In genomic region chr1:35120458-35121133, GRCh38 we compare ENCODE assay signal across 1 cellular context.
TF ChIP-seq lines count a peak whose summit lies in the region.

No MANE protein-coding gene starts in this region.

TF ChIP-seq in HepG2, 621 proteins besides CTCF, POLR2A, EP300 and RAD21 (continued from another document and continues in another):
- no peak for TF ChIP-seq ZHX2 (IDR thresholded peaks at IDR 0.05; ENCODE audit: low read depth)
- TF ChIP-seq ZHX2 (CRISPR knock-in tag; IDR thresholded peaks at IDR 0.05; ENCODE audit: borderline replicate concordance): no peak
- TF ChIP-seq NR1H2 (CRISPR knock-in tag; IDR thresholded peaks at IDR 0.05; ENCODE audit: borderline replicate concordance, low read depth): no peak
- peak; percentile 59; the same call in 1 of the 2 replicates for TF ChIP-seq KDM2A (CRISPR knock-in tag; IDR thresholded peaks at IDR 0.05; ENCODE audit: borderline replicate concordance, low read depth)
- no peak for TF ChIP-seq ZNF670 (CRISPR knock-in tag; IDR thresholded peaks at IDR 0.05; ENCODE audit: borderline replicate concordance)
- no peak for TF ChIP-seq MEIS2 (CRISPR knock-in tag; IDR thresholded peaks at IDR 0.05)
- TF ChIP-seq, protein P1, sequence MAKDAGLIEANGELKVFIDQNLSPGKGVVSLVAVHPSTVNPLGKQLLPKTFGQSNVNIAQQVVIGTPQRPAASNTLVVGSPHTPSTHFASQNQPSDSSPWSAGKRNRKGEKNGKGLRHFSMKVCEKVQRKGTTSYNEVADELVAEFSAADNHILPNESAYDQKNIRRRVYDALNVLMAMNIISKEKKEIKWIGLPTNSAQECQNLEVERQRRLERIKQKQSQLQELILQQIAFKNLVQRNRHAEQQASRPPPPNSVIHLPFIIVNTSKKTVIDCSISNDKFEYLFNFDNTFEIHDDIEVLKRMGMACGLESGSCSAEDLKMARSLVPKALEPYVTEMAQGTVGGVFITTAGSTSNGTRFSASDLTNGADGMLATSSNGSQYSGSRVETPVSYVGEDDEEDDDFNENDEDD (CRISPR knock-in tag; IDR thresholded peaks at IDR 0.05; ENCODE audit: borderline replicate concordance): no peak
- TF ChIP-seq ZC3H4 (CRISPR knock-in tag; IDR thresholded peaks at IDR 0.05; ENCODE audit: borderline replicate concordance): no peak
- no peak for TF ChIP-seq ELF4 (CRISPR knock-in tag; IDR thresholded peaks at IDR 0.05; ENCODE audit: borderline replicate concordance)
- no peak for TF ChIP-seq BCLAF1 (IDR thresholded peaks at IDR 0.05)
- no peak for TF ChIP-seq EZH2 (conservative IDR thresholded peaks at IDR 0.05; ENCODE audit: low read depth, low read length)
- no peak for TF ChIP-seq ZNF326 (CRISPR knock-in tag; IDR thresholded peaks at IDR 0.05; ENCODE audit: borderline replicate concordance)
- no peak for TF ChIP-seq HNF4G (IDR thresholded peaks at IDR 0.05; ENCODE audit: borderline replicate concordance, low read depth, low read length)
- TF ChIP-seq HNF4G (CRISPR knock-in tag; IDR thresholded peaks at IDR 0.05; ENCODE audit: borderline replicate concordance, low read depth): no peak
- TF ChIP-seq TOPORS (CRISPR knock-in tag; IDR thresholded peaks at IDR 0.05): no peak
- no peak for TF ChIP-seq TRIM24 (CRISPR knock-in tag; IDR thresholded peaks at IDR 0.05)
- TF ChIP-seq, protein P2, sequence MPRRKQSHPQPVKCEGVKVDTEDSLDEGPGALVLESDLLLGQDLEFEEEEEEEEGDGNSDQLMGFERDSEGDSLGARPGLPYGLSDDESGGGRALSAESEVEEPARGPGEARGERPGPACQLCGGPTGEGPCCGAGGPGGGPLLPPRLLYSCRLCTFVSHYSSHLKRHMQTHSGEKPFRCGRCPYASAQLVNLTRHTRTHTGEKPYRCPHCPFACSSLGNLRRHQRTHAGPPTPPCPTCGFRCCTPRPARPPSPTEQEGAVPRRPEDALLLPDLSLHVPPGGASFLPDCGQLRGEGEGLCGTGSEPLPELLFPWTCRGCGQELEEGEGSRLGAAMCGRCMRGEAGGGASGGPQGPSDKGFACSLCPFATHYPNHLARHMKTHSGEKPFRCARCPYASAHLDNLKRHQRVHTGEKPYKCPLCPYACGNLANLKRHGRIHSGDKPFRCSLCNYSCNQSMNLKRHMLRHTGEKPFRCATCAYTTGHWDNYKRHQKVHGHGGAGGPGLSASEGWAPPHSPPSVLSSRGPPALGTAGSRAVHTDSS (CRISPR knock-in tag; conservative IDR thresholded peaks at IDR 0.05): no peak
- no peak for TF ChIP-seq ZBTB39 (CRISPR knock-in tag; IDR thresholded peaks at IDR 0.05)
- TF ChIP-seq SNAPC2 (CRISPR knock-in tag; IDR thresholded peaks at IDR 0.05): no peak
- no peak for TF ChIP-seq DPF2 (CRISPR knock-in tag; IDR thresholded peaks at IDR 0.05; ENCODE audit: borderline replicate concordance, low read depth)
- TF ChIP-seq IKZF4 (CRISPR knock-in tag; IDR thresholded peaks at IDR 0.05; ENCODE audit: borderline replicate concordance, low read depth, not compliant biosample characterization): no peak
- TF ChIP-seq, protein P3, sequence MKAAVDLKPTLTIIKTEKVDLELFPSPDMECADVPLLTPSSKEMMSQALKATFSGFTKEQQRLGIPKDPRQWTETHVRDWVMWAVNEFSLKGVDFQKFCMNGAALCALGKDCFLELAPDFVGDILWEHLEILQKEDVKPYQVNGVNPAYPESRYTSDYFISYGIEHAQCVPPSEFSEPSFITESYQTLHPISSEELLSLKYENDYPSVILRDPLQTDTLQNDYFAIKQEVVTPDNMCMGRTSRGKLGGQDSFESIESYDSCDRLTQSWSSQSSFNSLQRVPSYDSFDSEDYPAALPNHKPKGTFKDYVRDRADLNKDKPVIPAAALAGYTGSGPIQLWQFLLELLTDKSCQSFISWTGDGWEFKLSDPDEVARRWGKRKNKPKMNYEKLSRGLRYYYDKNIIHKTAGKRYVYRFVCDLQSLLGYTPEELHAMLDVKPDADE (CRISPR knock-in tag; IDR thresholded peaks at IDR 0.05): no peak
- TF ChIP-seq, protein P4, sequence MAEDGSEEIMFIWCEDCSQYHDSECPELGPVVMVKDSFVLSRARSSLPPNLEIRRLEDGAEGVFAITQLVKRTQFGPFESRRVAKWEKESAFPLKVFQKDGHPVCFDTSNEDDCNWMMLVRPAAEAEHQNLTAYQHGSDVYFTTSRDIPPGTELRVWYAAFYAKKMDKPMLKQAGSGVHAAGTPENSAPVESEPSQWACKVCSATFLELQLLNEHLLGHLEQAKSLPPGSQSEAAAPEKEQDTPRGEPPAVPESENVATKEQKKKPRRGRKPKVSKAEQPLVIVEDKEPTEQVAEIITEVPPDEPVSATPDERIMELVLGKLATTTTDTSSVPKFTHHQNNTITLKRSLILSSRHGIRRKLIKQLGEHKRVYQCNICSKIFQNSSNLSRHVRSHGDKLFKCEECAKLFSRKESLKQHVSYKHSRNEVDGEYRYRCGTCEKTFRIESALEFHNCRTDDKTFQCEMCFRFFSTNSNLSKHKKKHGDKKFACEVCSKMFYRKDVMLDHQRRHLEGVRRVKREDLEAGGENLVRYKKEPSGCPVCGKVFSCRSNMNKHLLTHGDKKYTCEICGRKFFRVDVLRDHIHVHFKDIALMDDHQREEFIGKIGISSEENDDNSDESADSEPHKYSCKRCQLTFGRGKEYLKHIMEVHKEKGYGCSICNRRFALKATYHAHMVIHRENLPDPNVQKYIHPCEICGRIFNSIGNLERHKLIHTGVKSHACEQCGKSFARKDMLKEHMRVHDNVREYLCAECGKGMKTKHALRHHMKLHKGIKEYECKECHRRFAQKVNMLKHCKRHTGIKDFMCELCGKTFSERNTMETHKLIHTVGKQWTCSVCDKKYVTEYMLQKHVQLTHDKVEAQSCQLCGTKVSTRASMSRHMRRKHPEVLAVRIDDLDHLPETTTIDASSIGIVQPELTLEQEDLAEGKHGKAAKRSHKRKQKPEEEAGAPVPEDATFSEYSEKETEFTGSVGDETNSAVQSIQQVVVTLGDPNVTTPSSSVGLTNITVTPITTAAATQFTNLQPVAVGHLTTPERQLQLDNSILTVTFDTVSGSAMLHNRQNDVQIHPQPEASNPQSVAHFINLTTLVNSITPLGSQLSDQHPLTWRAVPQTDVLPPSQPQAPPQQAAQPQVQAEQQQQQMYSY (CRISPR knock-in tag; IDR thresholded peaks at IDR 0.05): no peak
- no peak for TF ChIP-seq ZNF644 (CRISPR knock-in tag; IDR thresholded peaks at IDR 0.05; ENCODE audit: low read depth)
- no peak for TF ChIP-seq CEBPB (IDR thresholded peaks at IDR 0.05; ENCODE audit: borderline replicate concordance, low read depth, low read length)
- TF ChIP-seq TCF7L2 (IDR thresholded peaks at IDR 0.05; ENCODE audit: low read depth, low read length): no peak
- no peak; the same call in 1 of the 2 replicates for TF ChIP-seq STAG1 (CRISPR knock-in tag; IDR thresholded peaks at IDR 0.05)
- no peak for TF ChIP-seq GTF3A (CRISPR knock-in tag; conservative IDR thresholded peaks at IDR 0.05)
- TF ChIP-seq, protein P5, sequence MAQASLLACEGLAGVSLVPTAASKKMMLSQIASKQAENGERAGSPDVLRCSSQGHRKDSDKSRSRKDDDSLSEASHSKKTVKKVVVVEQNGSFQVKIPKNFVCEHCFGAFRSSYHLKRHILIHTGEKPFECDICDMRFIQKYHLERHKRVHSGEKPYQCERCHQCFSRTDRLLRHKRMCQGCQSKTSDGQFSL (CRISPR knock-in tag; IDR thresholded peaks at IDR 0.05): no peak
- TF ChIP-seq ZNF207 (IDR thresholded peaks at IDR 0.05; ENCODE audit: borderline replicate concordance): no peak
- TF ChIP-seq ARNT (IDR thresholded peaks at IDR 0.05): no peak
- peak; percentile 29; the same call in 1 of the 2 replicates for TF ChIP-seq ELF3 (CRISPR knock-in tag; IDR thresholded peaks at IDR 0.05)
- TF ChIP-seq, protein P6, sequence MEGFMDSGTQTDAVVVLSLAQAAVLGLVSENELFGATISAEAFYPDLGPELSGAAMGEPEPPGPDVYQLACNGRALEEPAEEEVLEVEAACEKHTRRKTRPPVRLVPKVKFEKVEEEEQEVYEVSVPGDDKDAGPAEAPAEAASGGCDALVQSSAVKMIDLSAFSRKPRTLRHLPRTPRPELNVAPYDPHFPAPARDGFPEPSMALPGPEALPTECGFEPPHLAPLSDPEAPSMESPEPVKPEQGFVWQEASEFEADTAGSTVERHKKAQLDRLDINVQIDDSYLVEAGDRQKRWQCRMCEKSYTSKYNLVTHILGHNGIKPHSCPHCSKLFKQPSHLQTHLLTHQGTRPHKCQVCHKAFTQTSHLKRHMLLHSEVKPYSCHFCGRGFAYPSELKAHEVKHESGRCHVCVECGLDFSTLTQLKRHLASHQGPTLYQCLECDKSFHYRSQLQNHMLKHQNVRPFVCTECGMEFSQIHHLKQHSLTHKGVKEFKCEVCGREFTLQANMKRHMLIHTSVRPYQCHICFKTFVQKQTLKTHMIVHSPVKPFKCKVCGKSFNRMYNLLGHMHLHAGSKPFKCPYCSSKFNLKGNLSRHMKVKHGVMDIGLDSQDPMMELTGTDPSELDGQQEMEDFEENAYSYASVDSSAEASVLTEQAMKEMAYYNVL (CRISPR knock-in tag; IDR thresholded peaks at IDR 0.05; ENCODE audit: borderline replicate concordance): peak; percentile 58; the same call in 1 of the 2 replicates
- TF ChIP-seq KDM5A (IDR thresholded peaks at IDR 0.05; ENCODE audit: borderline replicate concordance, low read length): no peak
